Comparison of ENCODE assay signal across 9 cellular contexts in genomic region chr16:4373909-4374742, GRCh38. TPM values are rescaled to one million over a fixed set of nuclear protein-coding genes. Genes with fewer than 3 reads are reported as not detected.
DNase-seq lines count a peak whose midpoint lies in the region; ATAC-seq and TF ChIP-seq lines count a peak whose summit lies in the region.
"Had no signal": no experiment of that assay in that cellular context is flagged by ENCODE, and none has a peak within 500 bp of the region (broad histone marks: within the 10 kb centered on the region; RNA-seq: fewer than 3 reads in every experiment).

No MANE protein-coding gene starts in this region.

- H3K9me3 Mint-ChIP-seq in IgD-negative memory B cell, result no peaks in the 10 kb centered on the region
- H3K9me3 Mint-ChIP-seq in central memory CD8-positive, alpha-beta T cell, result no peaks in the 10 kb centered on the region

- peak overlapping the region in 1 of 4 donors; percentile 93 for H3K4me3 Mint-ChIP-seq in IgD-negative memory B cell
- no peak overlapping the region for H3K4me3 Mint-ChIP-seq in central memory CD8-positive, alpha-beta T cell

- no peaks in the 10 kb centered on the region for H3K27me3 ChIP-seq in thoracic aorta (replicated peaks; ENCODE audit: insufficient read depth)

- peaks cover 56 to 71% of the 10 kb centered on the region in 2 donors for H3K4me1 ChIP-seq in thoracic aorta (ENCODE audit: control insufficient read depth in 1 of 2, low read depth in 2 of 2)

- no peak for DNase-seq in central memory CD8-positive, alpha-beta T cell (ENCODE audit: low spot score in 2 of 2)
- peak; percentile 59 to 67 for DNase-seq in left colon
- peak; percentile 64 for DNase-seq in thoracic aorta (ENCODE audit: low spot score)
- no peak for DNase-seq in NCI-H2196 (lab: John Stamatoyannopoulos, UW; ENCODE audit: unreplicated experiment)
- DNase-seq in NCI-H446 (lab: John Stamatoyannopoulos, UW), result no peak
- DNase-seq in NCI-H1105 treated with DMSO at 0.1 percent for 48 hours (lab: John Stamatoyannopoulos, UW), result no peak

- H3K36me3 Mint-ChIP-seq in IgD-negative memory B cell, result peaks cover 4% of the 10 kb centered on the region
- peaks cover 20% of the 10 kb centered on the region for H3K36me3 Mint-ChIP-seq in central memory CD8-positive, alpha-beta T cell (ENCODE audit: insufficient read depth)

- H3K27ac Mint-ChIP-seq in IgD-negative memory B cell, result peak overlapping the region in 2 of 3 donors; percentile 62 to 74
- H3K27ac Mint-ChIP-seq in central memory CD8-positive, alpha-beta T cell (ENCODE audit: low read depth), result peak overlapping the region; percentile 61

- H3K27ac ChIP-seq in thoracic aorta, result peak overlapping the region; percentile 99

- no peak for ATAC-seq in central memory CD8-positive, alpha-beta T cell (replicated peaks; ENCODE audit: extremely low read depth, poor library complexity, severe bottlenecking)
- ATAC-seq in left colon (peak; percentile 15), thoracic aorta (ENCODE audit: insufficient number of reproducible peaks, low FRiP score, low read depth) (peak; percentile 13), GM18861 (IDR thresholded peaks at IDR 0.05; ENCODE audit: unreplicated experiment) (no peak)

- TF ChIP-seq CTCF in thoracic aorta (IDR thresholded peaks at IDR 0.05), result no peak

- H3K9me3 ChIP-seq in thoracic aorta, result no peaks in the 10 kb centered on the region

- intact Hi-C loops in left colon (cut with DNase I, micrococcal nuclease), result no loop called here

- H3K4me3 ChIP-seq in thoracic aorta, result peak overlapping the region; percentile 85

- no peaks in the 10 kb centered on the region for H3K27me3 Mint-ChIP-seq in IgD-negative memory B cell
- H3K27me3 Mint-ChIP-seq in central memory CD8-positive, alpha-beta T cell, result no peaks in the 10 kb centered on the region

- H3K36me3 ChIP-seq in thoracic aorta, result peaks cover 3% of the 10 kb centered on the region

- H3K4me1 Mint-ChIP-seq in IgD-negative memory B cell, result peaks cover 0 to 14% (median 9%) of the 10 kb centered on the region in 3 donors
- H3K4me1 Mint-ChIP-seq in central memory CD8-positive, alpha-beta T cell, result peaks cover 18% of the 10 kb centered on the region

RNA-seq across cellular contexts. Expression of gene VASN, which starts 2.5 kb away (rescaled TPM):
- polyA plus RNA-seq in IgD-negative memory B cell, result 0.45 TPM
- total RNA-seq in left colon, result 1 to 10 TPM; 2.2 to 4.8 TPM
- total RNA-seq in thoracic aorta, result 100 to 1,000 TPM; 197 to 217 TPM
- total RNA-seq: T-helper 2 cell treated with Interferon-gamma antibody and Interleukin-4, amounts not matched to agents 100 ng/mL and 5 ng/mL, for 36 hours had no signal

RNA-seq across cellular contexts. Expression of gene PAM16, which starts 23.0 kb away (rescaled TPM):
- polyA plus RNA-seq in IgD-negative memory B cell, result 40.4 TPM
- 10 to 100 TPM; 26.9 to 31.8 TPM for total RNA-seq in left colon
- 10 to 100 TPM; 18.4 to 21.1 TPM for total RNA-seq in thoracic aorta

RNA-seq across cellular contexts. Expression of gene CORO7, which starts 42.3 kb away (rescaled TPM):
- 108 TPM for polyA plus RNA-seq in IgD-negative memory B cell
- 10 to 100 TPM; 43.9 to 48.0 TPM for total RNA-seq in left colon
- total RNA-seq in thoracic aorta, result 10 to 100 TPM; 71.1 to 79.1 TPM

RNA-seq across cellular contexts. Expression of gene DNAJA3, which starts 51.5 kb away (rescaled TPM):
- polyA plus RNA-seq in IgD-negative memory B cell, result 42.7 TPM
- total RNA-seq in left colon (10 to 100 TPM; 43.6 to 56.7 TPM), thoracic aorta (10 to 100 TPM; 35.2 to 52.2 TPM)

RNA-seq across cellular contexts. Expression of gene GLIS2, which starts 58.3 kb away (rescaled TPM):
- polyA plus RNA-seq in IgD-negative memory B cell, result not detected
- total RNA-seq in left colon, result 1 to 10 TPM; 1.6 to 3.6 TPM
- 10 to 100 TPM; 19.5 to 32.9 TPM for total RNA-seq in thoracic aorta

Comparison
In these comparisons a context has a peak if more than half of its experiments do, and no peak if none do; other contexts are left out.
1. ATAC-seq: peak in left colon (single experiment) and thoracic aorta (single experiment); none in central memory CD8-positive, alpha-beta T cell (single experiment) and GM18861 (single experiment).
2. DNase-seq: peak in left colon (2 of 2) and thoracic aorta (single experiment); none in central memory CD8-positive, alpha-beta T cell (0 of 2), NCI-H2196 (single experiment), NCI-H446 (0 of 2) and NCI-H1105 treated with DMSO at 0.1 percent for 48 hours (single experiment).
3. RNA of gene VASN, which starts 2.5 kb away (total RNA-seq): 197 to 217 TPM in thoracic aorta; 2.2 to 4.8 TPM in left colon; every median in the first group is over 10 times any median in the second.